21 cellular contexts compared by ENCODE assay signal in the genomic region with DNA sequence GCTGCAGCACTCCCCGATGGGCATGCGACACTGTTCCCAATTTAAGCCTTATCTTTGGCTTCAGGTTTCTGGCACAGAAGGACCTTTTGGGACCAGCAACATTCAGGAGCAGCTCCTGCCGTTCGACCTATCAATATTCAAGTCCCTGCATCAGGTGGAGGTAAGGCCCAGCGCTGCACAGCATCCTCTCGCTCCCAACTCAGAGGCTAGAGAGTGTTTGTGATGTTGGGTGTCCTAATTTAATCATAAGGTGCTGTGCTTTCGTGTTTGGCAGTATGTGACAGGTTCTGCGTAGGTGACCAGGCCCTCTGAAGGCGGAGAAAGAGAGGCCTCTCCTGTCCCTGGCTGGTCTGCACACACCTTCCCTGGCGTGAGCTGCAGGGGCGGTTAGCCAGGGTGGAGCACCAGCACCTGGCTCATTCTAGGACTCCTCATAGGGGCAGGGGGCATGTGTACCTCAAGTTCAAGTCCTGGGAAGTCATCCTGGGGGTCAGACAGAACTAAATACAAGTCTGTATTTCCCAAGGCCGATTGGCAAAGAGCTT. TPM values are rescaled to one million over a fixed set of nuclear protein-coding genes. Genes with fewer than 3 reads are reported as not detected.
A peak's percentile ranks its signal among the peaks of the same experiment; 100 is the strongest.
DNase-seq lines count a peak whose midpoint lies in the region; ATAC-seq, FAIRE-seq and TF ChIP-seq lines count a peak whose summit lies in the region.
"Had no signal": no experiment of that assay in that cellular context is flagged by ENCODE, and none has a peak within 500 bp of the region (broad histone marks: within the 10 kb centered on the region; RNA-seq: fewer than 3 reads in every experiment).

No MANE protein-coding gene starts in this region.

- POLR2A ChIA-PET in A549 (lab: Yijun Ruan, JAX): no interaction called here

- 62% methylated on average over 8 of the region's 12 CpGs for WGBS in A549 (ENCODE audit: missing lambda C conversion rate)
- 61 to 77% (median 66%) methylated on average over 10 to 12 of the region's 12 CpGs for WGBS in adrenal gland, 4 donors

- no peaks in the 10 kb centered on the region for H3K4me1 ChIP-seq in A549
- peaks cover 0 to 40% of the 10 kb centered on the region in 2 donors for H3K4me1 ChIP-seq in adrenal gland (replicated peaks in 1 of 2)
- H3K4me1 ChIP-seq in lower lobe of right lung: peaks cover 55% of the 10 kb centered on the region

- H3K4me3 Mint-ChIP-seq in HFFc6: no peak overlapping the region
- H3K4me3 Mint-ChIP-seq in stimulated activated naive B cell treated with anti-CD40 and anti-IgM and Interleukin-4, amounts not matched to agents 10 μg/mL and 1 μg/mL and 100 μg/mL, for 72 hours: no peak overlapping the region
- H3K4me3 Mint-ChIP-seq: activated naive CD8-positive, alpha-beta T cell treated with anti-CD3 and anti-CD28 coated beads, Interleukin-2, amount 50 U/mL, for 24 hours; brain; CD4-positive, CD25-positive, alpha-beta regulatory T cell; IgD-negative memory B cell; nephron progenitor cell had no signal

- ATAC-seq in A549 (peak; percentile 16 to 22; a peak in 3 of 6 replicates), lower lobe of right lung (no peak)
- ATAC-seq in stimulated activated naive B cell treated with anti-CD40 and anti-IgM and Interleukin-4, amounts not matched to agents 10 μg/mL and 1 μg/mL and 100 μg/mL, for 72 hours (replicated peaks): no peak

- no peak for TF ChIP-seq CTCF in A549 (IDR thresholded peaks at IDR 0.05)
- peak; percentile 22; the same call in 1 of the 2 replicates for TF ChIP-seq CTCF in HFFc6 (IDR thresholded peaks at IDR 0.05)
- peak in 1 of 6 experiments; percentile 0 for TF ChIP-seq CTCF in adrenal gland (IDR thresholded peaks at IDR 0.05)
- TF ChIP-seq CTCF in lower lobe of right lung (IDR thresholded peaks at IDR 0.05): no peak

- peaks cover 11% of the 10 kb centered on the region for H3K4me1 Mint-ChIP-seq in HFFc6 (ENCODE audit: low read depth)
- peaks cover 2 to 6% of the 10 kb centered on the region in 2 donors for H3K4me1 Mint-ChIP-seq in stimulated activated naive B cell treated with anti-CD40 and anti-IgM and Interleukin-4, amounts not matched to agents 10 μg/mL and 1 μg/mL and 100 μg/mL, for 72 hours
- H3K4me1 Mint-ChIP-seq: activated naive CD8-positive, alpha-beta T cell treated with anti-CD3 and anti-CD28 coated beads, Interleukin-2, amount 50 U/mL, for 24 hours; IgD-negative memory B cell; nephron progenitor cell had no signal

- H3K27ac Mint-ChIP-seq in HFFc6: no peak overlapping the region
- H3K27ac Mint-ChIP-seq in stimulated activated naive B cell treated with anti-CD40 and anti-IgM and Interleukin-4, amounts not matched to agents 10 μg/mL and 1 μg/mL and 100 μg/mL, for 72 hours: no peak overlapping the region
- H3K27ac Mint-ChIP-seq: activated naive CD8-positive, alpha-beta T cell treated with anti-CD3 and anti-CD28 coated beads, Interleukin-2, amount 50 U/mL, for 24 hours; brain; CD4-positive, CD25-positive, alpha-beta regulatory T cell; nephron progenitor cell had no signal

- H3K27me3 ChIP-seq in adrenal gland: no peaks in the 10 kb centered on the region
- H3K27me3 ChIP-seq in lower lobe of right lung (ENCODE audit: low read depth): no peaks in the 10 kb centered on the region
- H3K27me3 ChIP-seq: gastroesophageal sphincter, upper lobe of left lung had no signal

- intact Hi-C loops in adrenal gland (cut with DNase I) (loop anchor here (5.0 to 10.0 kb wide), 3 partner anchors 60 to 222 kb away; a partner anchor contains a TSS), lower lobe of right lung (cut with DNase I) (no loop called here)

- H3K4me3 ChIP-seq in A549: no peak overlapping the region
- no peak overlapping the region for H3K4me3 ChIP-seq in adrenal gland
- H3K4me3 ChIP-seq in lower lobe of right lung: no peak overlapping the region
- H3K4me3 ChIP-seq: gastroesophageal sphincter, upper lobe of left lung had no signal

- H3K9me3 ChIP-seq in A549: no peaks in the 10 kb centered on the region
- no peaks in the 10 kb centered on the region for H3K9me3 ChIP-seq in adrenal gland (replicated peaks in 1 of 3)
- no peaks in the 10 kb centered on the region for H3K9me3 ChIP-seq in lower lobe of right lung
- H3K9me3 ChIP-seq: gastroesophageal sphincter, upper lobe of left lung had no signal

- peaks cover 21% of the 10 kb centered on the region for H3K36me3 Mint-ChIP-seq in HFFc6 (ENCODE audit: low read depth)
- H3K36me3 Mint-ChIP-seq in stimulated activated naive B cell treated with anti-CD40 and anti-IgM and Interleukin-4, amounts not matched to agents 10 μg/mL and 1 μg/mL and 100 μg/mL, for 72 hours: peaks cover 28 to 45% of the 10 kb centered on the region in 2 donors

- DNase-seq in A549 (ENCODE audit: low read depth in 1 of 2, low spot score in 1 of 2) (no peak), HFFc6 (no peak), adrenal gland (no peak), lower lobe of right lung (no peak), A172 (ENCODE audit: low spot score) (no peak), NCI-H2107 (lab: John Stamatoyannopoulos, UW) (no peak)
- DNase-seq in stimulated activated naive B cell treated with anti-CD40 and anti-IgM and Interleukin-4, amounts not matched to agents 10 μg/mL and 1 μg/mL and 100 μg/mL, for 72 hours: no peak
- DNase-seq: activated effector memory CD4-positive, alpha-beta T cell treated with Interleukin-2 at 50 U/mL for 16 hours; NCI-H1105 treated with DMSO at 0.1 percent for 48 hours; NCI-H2029 treated with DMSO at 0.1 percent for 48 hours; NCI-H226; NCI-H748 treated with DMSO at 0.1 percent for 48 hours; SIG-M5 had no signal

- CTCF ChIA-PET in A549 (lab: Yijun Ruan, JAX): interaction anchor here (0.5 to 4.6 kb wide), 36 partner anchors 9 to 244 kb away, joined by 3 to 29 read pairs (median 4); no protein-coding TSS in a partner anchor

- no peak overlapping the region for H3K4me2 ChIP-seq in A549

- no peak for TF ChIP-seq POLR2A in A549 (IDR thresholded peaks at IDR 0.05; ENCODE audit: low read length)
- no peak for TF ChIP-seq POLR2A in adrenal gland (IDR thresholded peaks at IDR 0.05)

- FAIRE-seq in A549 (lab: Jason Lieb, UNC): no peak

- no peaks in the 10 kb centered on the region; the same call in 1 of the 2 replicates for H3K27me3 Mint-ChIP-seq in HFFc6 (ENCODE audit: insufficient read depth)
- no peaks in the 10 kb centered on the region for H3K27me3 Mint-ChIP-seq in stimulated activated naive B cell treated with anti-CD40 and anti-IgM and Interleukin-4, amounts not matched to agents 10 μg/mL and 1 μg/mL and 100 μg/mL, for 72 hours
- H3K27me3 Mint-ChIP-seq: activated naive CD8-positive, alpha-beta T cell treated with anti-CD3 and anti-CD28 coated beads, Interleukin-2, amount 50 U/mL, for 24 hours; brain; CD4-positive, CD25-positive, alpha-beta regulatory T cell; IgD-negative memory B cell had no signal

- H3K36me3 ChIP-seq in adrenal gland (replicated peaks in 1 of 2) (peaks cover 0 to 66% of the 10 kb centered on the region in 2 donors), lower lobe of right lung (peaks cover 81% of the 10 kb centered on the region)

- TF ChIP-seq RAD21 in A549 (conservative IDR thresholded peaks at IDR 0.05 in 1 of 2, IDR thresholded peaks at IDR 0.05 in 1 of 2): no peak

- H3K27ac ChIP-seq in A549 (no peak overlapping the region), adrenal gland (peak overlapping the region in 3 of 5 donors; percentile 5 to 57 (median 42)), lower lobe of right lung (peak overlapping the region; percentile 8)

- no peaks in the 10 kb centered on the region for H3K9me3 Mint-ChIP-seq in HFFc6
- no peaks in the 10 kb centered on the region for H3K9me3 Mint-ChIP-seq in stimulated activated naive B cell treated with anti-CD40 and anti-IgM and Interleukin-4, amounts not matched to agents 10 μg/mL and 1 μg/mL and 100 μg/mL, for 72 hours
- H3K9me3 Mint-ChIP-seq: activated naive CD8-positive, alpha-beta T cell treated with anti-CD3 and anti-CD28 coated beads, Interleukin-2, amount 50 U/mL, for 24 hours; brain; CD4-positive, CD25-positive, alpha-beta regulatory T cell; IgD-negative memory B cell; nephron progenitor cell had no signal

- TF ChIP-seq EP300 in A549 (IDR thresholded peaks at IDR 0.05): no peak

RNA-seq across cellular contexts. Expression of a gene that starts 16.9 kb away (rescaled TPM):
- 17.3 and 19.2 TPM in 2 replicates for polyA plus RNA-seq in A549 (2011; rRNA removed)
- 19.5 and 23.6 TPM in 2 replicates for polyA plus RNA-seq in A549 (2012; cell fraction: cytosol; rRNA removed)
- 121 and 146 TPM in 2 replicates for polyA plus RNA-seq in A549 (2012; cell fraction: nucleus; rRNA removed)
- 17.8 to 19.8 TPM (median 18.2 TPM) in 3 replicates for polyA plus RNA-seq in A549 (2017; fragmentation: RNase III; extraction: RNeasy Plus Mini Kit Qiagen cat#74134 plus additional on column Dnase treatment)
- 27.1 and 28.8 TPM in 2 replicates for polyA minus RNA-seq in A549 (2011; rRNA and poly(A)+ RNA removed)
- 10 to 100 TPM; 46.4 to 62.5 (median 55.8) TPM for total RNA-seq in HFFc6 (2021; fragmentation: NEBNext Ultra II Directional; extraction: Animal tissue kit (Norgen Biotek cat#: 25700))
- total RNA-seq in adrenal gland: 100 to 1,000 TPM in 5 of 8 donors, 10 to 100 TPM in 3; 69.5 to 145 (median 113) TPM
- polyA plus RNA-seq in adrenal gland: 100 to 1,000 TPM in 1 of 3 donors, 10 to 100 TPM in 2; 39.4 to 186 (median 93.5) TPM
- 90.2 TPM for total RNA-seq in lower lobe of right lung
- 25.7 and 46.1 TPM in 2 replicates for total RNA-seq in A172 (2014; rRNA removed; shearing (Covaris generic))

RNA-seq across cellular contexts. Expression of a gene that starts 18.5 kb away (rescaled TPM):
- 2.1 and 4.5 TPM in 2 replicates for polyA plus RNA-seq in A549 (2011; rRNA removed)
- 3.1 and 5.6 TPM in 2 replicates for polyA plus RNA-seq in A549 (2012; cell fraction: cytosol; rRNA removed)
- polyA plus RNA-seq in A549 (2012; cell fraction: nucleus; rRNA removed): 1.5 and 2.1 TPM in 2 replicates
- polyA plus RNA-seq in A549 (2017; fragmentation: RNase III; extraction: RNeasy Plus Mini Kit Qiagen cat#74134 plus additional on column Dnase treatment): 2.6 to 3.3 TPM (median 2.8 TPM) in 3 replicates
- 0.66 and 1.2 TPM in 2 replicates for polyA minus RNA-seq in A549 (2011; rRNA and poly(A)+ RNA removed)
- under 1 TPM in 4 of 6 experiments, not detected in 2; 0.35 to 0.55 (median 0.53) TPM for total RNA-seq in HFFc6 (2021; fragmentation: NEBNext Ultra II Directional; extraction: Animal tissue kit (Norgen Biotek cat#: 25700))
- 10 to 100 TPM in 3 of 8 donors, 1 to 10 TPM in 5; 1.1 to 42.0 (median 6.3) TPM for total RNA-seq in adrenal gland
- 10 to 100 TPM in 2 of 3 donors, 1 to 10 TPM in 1; 4.2 to 32.7 (median 26.7) TPM for polyA plus RNA-seq in adrenal gland
- total RNA-seq in lower lobe of right lung: 44.0 TPM
- total RNA-seq in A172 (2014; rRNA removed; shearing (Covaris generic)): 16.5 and 36.6 TPM in 2 replicates
- total RNA-seq: M059J had no signal
- polyA plus RNA-seq: IgD-negative memory B cell had no signal

RNA-seq across cellular contexts. Expression of a gene that starts 22.8 kb away (rescaled TPM):
- 0.03 TPM in 1 of 2 replicates, not detected in the other for polyA plus RNA-seq in A549 (2011; rRNA removed)
- polyA plus RNA-seq in A549 (2012; cell fraction: cytosol; rRNA removed): 0.01 and 0.08 TPM in 2 replicates
- 0.26 and 0.32 TPM in 2 replicates for polyA plus RNA-seq in A549 (2012; cell fraction: nucleus; rRNA removed)
- polyA plus RNA-seq in A549 (2017; fragmentation: RNase III; extraction: RNeasy Plus Mini Kit Qiagen cat#74134 plus additional on column Dnase treatment): 0.04 to 0.07 TPM in 2 of 3 replicates, not detected in the other
- polyA minus RNA-seq in A549 (2011; rRNA and poly(A)+ RNA removed): not detected in 2 replicates
- not detected for total RNA-seq in HFFc6 (2021; fragmentation: NEBNext Ultra II Directional; extraction: Animal tissue kit (Norgen Biotek cat#: 25700))
- total RNA-seq in adrenal gland: 100 to 1,000 TPM; 210 to 650 (median 466) TPM
- polyA plus RNA-seq in adrenal gland: 1,000 to 10,000 TPM in 1 of 3 donors, 100 to 1,000 TPM in 1, 10 to 100 TPM in 1; 33.9 to 1,593 (median 996) TPM
- total RNA-seq in lower lobe of right lung: 133 TPM
- 0.12 TPM in 1 of 2 replicates, not detected in the other for total RNA-seq in A172 (2014; rRNA removed; shearing (Covaris generic))
- total RNA-seq: M059J had no signal
- polyA plus RNA-seq: CD4-positive, CD25-positive, alpha-beta regulatory T cell; IgD-negative memory B cell had no signal

RNA-seq across cellular contexts. Expression of a gene that starts 27.4 kb away (rescaled TPM):
- 0.05 and 0.08 TPM in 2 replicates for polyA plus RNA-seq in A549 (2011; rRNA removed)
- 0.12 and 0.17 TPM in 2 replicates for polyA plus RNA-seq in A549 (2012; cell fraction: cytosol; rRNA removed)
- polyA plus RNA-seq in A549 (2012; cell fraction: nucleus; rRNA removed): 0.28 and 0.66 TPM in 2 replicates
- polyA plus RNA-seq in A549 (2017; fragmentation: RNase III; extraction: RNeasy Plus Mini Kit Qiagen cat#74134 plus additional on column Dnase treatment): 0.13 to 0.24 TPM (median 0.13 TPM) in 3 replicates
- not detected in 2 replicates for polyA minus RNA-seq in A549 (2011; rRNA and poly(A)+ RNA removed)
- total RNA-seq in HFFc6 (2021; fragmentation: NEBNext Ultra II Directional; extraction: Animal tissue kit (Norgen Biotek cat#: 25700)): not detected
- 1 to 10 TPM; 1.9 to 6.8 (median 3.1) TPM for total RNA-seq in adrenal gland
- polyA plus RNA-seq in adrenal gland: 1 to 10 TPM in 2 of 3 donors, under 1 TPM in 1; 0.81 to 6.4 (median 1.9) TPM
- total RNA-seq in lower lobe of right lung: 23.6 TPM
- 0.05 and 0.07 TPM in 2 replicates for total RNA-seq in A172 (2014; rRNA removed; shearing (Covaris generic))

Comparison
In these comparisons a context has a peak if more than half of its experiments do, and no peak if none do; other contexts are left out.
1. ATAC-seq: peak in A549 (2 of 2); none in lower lobe of right lung (0 of 2) and stimulated activated naive B cell treated with anti-CD40 and anti-IgM and Interleukin-4, amounts not matched to agents 10 μg/mL and 1 μg/mL and 100 μg/mL, for 72 hours (0 of 2).
2. H3K27ac ChIP-seq: peak in adrenal gland (3 of 5) and lower lobe of right lung (single experiment); none in A549 (0 of 2).
3. RNA of a gene that starts 22.8 kb away (total RNA-seq): 210 to 650 TPM in adrenal gland and 133 TPM in lower lobe of right lung (single experiment); 0.12 TPM in A172 and not detected in HFFc6; every median in the first group is over 100 times any median in the second.